Comparison of ENCODE assay signal across 29 cellular contexts in the genomic region with DNA sequence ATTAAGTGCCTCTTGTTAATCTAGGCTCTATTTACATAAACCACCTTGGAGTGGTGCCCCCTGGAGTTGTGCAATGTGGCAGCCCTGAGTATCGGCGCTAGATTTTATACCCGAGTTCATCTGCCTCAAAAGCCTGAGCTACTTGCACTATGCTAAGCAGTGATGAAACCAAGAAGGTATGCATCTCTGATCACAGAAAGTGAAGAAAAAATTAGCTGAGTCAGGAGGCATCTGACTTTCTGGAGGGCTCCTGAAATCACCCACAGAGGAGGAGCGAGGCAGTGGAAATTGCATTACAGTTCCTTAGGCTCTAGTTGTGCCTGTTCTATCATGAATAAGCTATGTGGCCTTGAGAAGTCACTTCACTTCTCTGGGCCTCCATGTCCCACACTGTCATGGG.
DNase-seq lines count a peak whose midpoint lies in the region; ATAC-seq and TF ChIP-seq lines count a peak whose summit lies in the region.
"Had no signal": no experiment of that assay in that cellular context is flagged by ENCODE, and none has a peak within 500 bp of the region (broad histone marks: within the 10 kb centered on the region; RNA-seq: fewer than 3 reads in every experiment).

No MANE protein-coding gene starts in this region.

- no peaks in the 10 kb centered on the region for H3K36me3 ChIP-seq in smooth muscle cell (ENCODE audit: low read depth)
- no peaks in the 10 kb centered on the region for H3K36me3 ChIP-seq in osteoblast (ENCODE audit: insufficient read depth, low read length)
- H3K36me3 ChIP-seq: ascending aorta, heart right ventricle, lower lobe of right lung had no signal

- H3K4me3 ChIP-seq in cardiac fibroblast (replicated peaks in 1 of 2; ENCODE audit: low read depth in 2 of 2, low read length in 2 of 2), result no peak overlapping the region
- H3K4me3 ChIP-seq in fibroblast of pulmonary artery (replicated peaks; ENCODE audit: low read depth, low read length), result no peak overlapping the region
- no peak overlapping the region for H3K4me3 ChIP-seq in smooth muscle cell
- no peak overlapping the region for H3K4me3 ChIP-seq in osteoblast (ENCODE audit: insufficient read depth, low read length)
- H3K4me3 ChIP-seq: ascending aorta, heart right ventricle, lower lobe of right lung had no signal

- H3K4me2 ChIP-seq in smooth muscle cell (no peak overlapping the region), osteoblast (ENCODE audit: insufficient read depth, low read length) (no peak overlapping the region)

- no peak overlapping the region for H2AFZ ChIP-seq in smooth muscle cell (ENCODE audit: low read depth)
- no peak overlapping the region for H2AFZ ChIP-seq in osteoblast (ENCODE audit: low read length)

- 54% methylated on average over 4 of the region's 4 CpGs for WGBS in smooth muscle cell (ENCODE audit: low lambda C conversion rate)

- no peaks in the 10 kb centered on the region for H3F3A ChIP-seq in smooth muscle cell (ENCODE audit: low read depth)

- H3K27me3 ChIP-seq in smooth muscle cell (ENCODE audit: low read depth), result no peaks in the 10 kb centered on the region
- H3K27me3 ChIP-seq in osteoblast (ENCODE audit: insufficient read depth, low read length), result no peaks in the 10 kb centered on the region
- H3K27me3 ChIP-seq: ascending aorta, heart right ventricle had no signal

- H3K9me3 ChIP-seq in smooth muscle cell (replicated peaks; ENCODE audit: low read depth), result no peaks in the 10 kb centered on the region
- no peaks in the 10 kb centered on the region for H3K9me3 ChIP-seq in osteoblast (ENCODE audit: low read depth, low read length)
- H3K9me3 ChIP-seq: ascending aorta, lower lobe of right lung had no signal

- H3K4me1 ChIP-seq in smooth muscle cell (ENCODE audit: low read depth) (no peaks in the 10 kb centered on the region), osteoblast (ENCODE audit: insufficient read depth, low read length) (no peaks in the 10 kb centered on the region)
- H3K4me1 ChIP-seq: ascending aorta, heart right ventricle, lower lobe of right lung had no signal

- H3K9ac ChIP-seq in smooth muscle cell (ENCODE audit: low read depth), result no peak overlapping the region

- peak; percentile 40 for DNase-seq in NCI-H226
- DNase-seq in cardiac fibroblast (ENCODE audit: low read depth in 2 of 2), result peak; percentile 1 to 4
- peak; percentile 9 for DNase-seq in fibroblast of pulmonary artery (ENCODE audit: low read depth)
- DNase-seq in smooth muscle cell (lab: John Stamatoyannopoulos, UW; ENCODE audit: unreplicated experiment), result no peak
- DNase-seq in osteoblast (ENCODE audit: insufficient read length, low spot score, missing footprints), result no peak
- DNase-seq in NCI-H524 (lab: John Stamatoyannopoulos, UW), result no peak
- DNase-seq: activated CD4-positive, alpha-beta T cell treated with anti-CD3 and anti-CD28 coated beads for 4 hours; activated CD8-positive, alpha-beta memory T cell treated with anti-CD3 and anti-CD28 coated beads for 24 hours; activated effector memory CD4-positive, alpha-beta T cell treated with Interleukin-2 at 50 U/mL for 16 hours; activated naive CD8-positive, alpha-beta T cell treated with anti-CD3 and anti-CD28 coated beads for 36 hours; activated T-cell treated with anti-CD3 and anti-CD28 coated beads for 4 hours; cerebellar nuclear complex; DND-41; GF-D8; GOT3; heart right ventricle; KBM-7; lower lobe of right lung; naive thymus-derived CD8-positive, alpha-beta T cell; NCI-H1092 treated with DMSO at 0.1 percent for 48 hours; NCI-H1694 treated with DMSO at 0.1 percent for 48 hours; NCI-H510A; SIG-M5; SW 1271 had no signal

- H4K20me1 ChIP-seq in smooth muscle cell (ENCODE audit: low read depth), result no peaks in the 10 kb centered on the region
- H4K20me1 ChIP-seq in osteoblast (ENCODE audit: insufficient read depth, low read length), result no peaks in the 10 kb centered on the region

- H3K79me2 ChIP-seq in smooth muscle cell (ENCODE audit: low read depth) (no peaks in the 10 kb centered on the region), osteoblast (ENCODE audit: insufficient read depth, low read length) (no peaks in the 10 kb centered on the region)

- peak overlapping the region; percentile 2 for H3K27ac ChIP-seq in smooth muscle cell (ENCODE audit: low read depth)
- H3K27ac ChIP-seq in osteoblast (ENCODE audit: low read depth, low read length), result no peak overlapping the region
- H3K27ac ChIP-seq: ascending aorta, C4-2B, heart right ventricle, lower lobe of right lung, VCaP had no signal

- no peak for ATAC-seq in GM19397 (IDR thresholded peaks at IDR 0.05; ENCODE audit: unreplicated experiment)
- ATAC-seq: heart right ventricle; lower lobe of right lung; naive thymus-derived CD8-positive, alpha-beta T cell; stimulated activated effector memory CD8-positive, alpha-beta T cell treated with anti-CD3 and anti-CD28 coated beads, Interleukin-12 subunit alpha, Interleukin-12 subunit beta, amount 100 ng/mL, for 72 hours had no signal

- TF ChIP-seq CTCF in cardiac fibroblast (IDR thresholded peaks at IDR 0.05; ENCODE audit: low read depth, low read length) (no peak), fibroblast of pulmonary artery (IDR thresholded peaks at IDR 0.05; ENCODE audit: low read length, missing control alignments) (no peak), smooth muscle cell (IDR thresholded peaks at IDR 0.05; ENCODE audit: borderline replicate concordance, insufficient read depth, poor library complexity, severe bottlenecking) (peak; percentile 16), osteoblast (IDR thresholded peaks at IDR 0.05; ENCODE audit: extremely low read depth, low read depth, low read length) (no peak)

Comparison
In these comparisons a context has a peak if more than half of its experiments do, and no peak if none do; other contexts are left out.
1. DNase-seq: peak in NCI-H226 (single experiment), cardiac fibroblast (2 of 2) and fibroblast of pulmonary artery (single experiment); none in smooth muscle cell (single experiment), osteoblast (single experiment) and NCI-H524 (0 of 2).